In genomic region chr1:62175568-62176179, GRCh38 we compare ENCODE assay signal across 8 cellular contexts. TPM values are rescaled to one million over a fixed set of nuclear protein-coding genes. Genes with fewer than 3 reads are reported as not detected.
DNase-seq lines count a peak whose midpoint lies in the region; ATAC-seq and TF ChIP-seq lines count a peak whose summit lies in the region.

No MANE protein-coding gene starts in this region.

- no peak for TF ChIP-seq POLR2A in gastroesophageal sphincter (IDR thresholded peaks at IDR 0.05)

- intact Hi-C loops in Calu3 (cut with micrococcal nuclease; ENCODE audit: unreplicated experiment) = loop anchor here (1.0 to 2.0 kb wide), 2 partner anchors 232 to 571 kb away; no protein-coding TSS in a partner anchor

- H3K4me1 Mint-ChIP-seq in Calu3 (ENCODE audit: low read depth, unreplicated experiment) = peaks cover 7% of the 10 kb centered on the region

- H3K27me3 ChIP-seq in GM23248 (replicated peaks; ENCODE audit: insufficient read depth) (peaks cover 6% of the 10 kb centered on the region), gastroesophageal sphincter (peaks cover 30% of the 10 kb centered on the region)

- H2AFZ ChIP-seq in GM23248 = no peak overlapping the region

- H3K9me3 Mint-ChIP-seq in Calu3 (ENCODE audit: low read depth, unreplicated experiment) = no peaks in the 10 kb centered on the region

- no peak overlapping the region for H3K9ac ChIP-seq in GM23248

- no peaks in the 10 kb centered on the region for H3K9me2 ChIP-seq in GM23248 (ENCODE audit: insufficient read depth)

- CTCF ChIA-PET in Calu3 (lab: Charles Lee) = interaction anchor here (0.6 to 1.5 kb wide), 7 partner anchors 9 to 262 kb away, joined by 3 to 21 read pairs (median 3); no protein-coding TSS in a partner anchor

- 33 to 39% methylated on average over 9 of the region's 9 CpGs for WGBS in GM23248 (ENCODE audit: low coverage in 1 of 2, low lambda C conversion rate in 2 of 2, missing lambda C conversion rate in 2 of 2), 2 experiments
- WGBS in gastroesophageal sphincter (ENCODE audit: low coverage in 1 of 2), 2 donors = 20 to 53% methylated on average over 5 to 9 of the region's 9 CpGs

- H3K9me3 ChIP-seq in GM23248 (ENCODE audit: low read depth) (no peaks in the 10 kb centered on the region), gastroesophageal sphincter (no peaks in the 10 kb centered on the region)

- H3K4me2 ChIP-seq in GM23248 (ENCODE audit: unreplicated experiment) = no peak overlapping the region

- no peak overlapping the region for H3K27ac Mint-ChIP-seq in Calu3 (ENCODE audit: unreplicated experiment)

- H3K36me3 ChIP-seq in GM23248 (ENCODE audit: low read depth) = no peaks in the 10 kb centered on the region
- H3K36me3 ChIP-seq in gastroesophageal sphincter = no peaks in the 10 kb centered on the region

- ATAC-seq in gastroesophageal sphincter (no peak), HG03095 (IDR thresholded peaks at IDR 0.05; ENCODE audit: unreplicated experiment) (no peak), HG02973 (IDR thresholded peaks at IDR 0.05; ENCODE audit: unreplicated experiment) (no peak)

- H4K20me1 ChIP-seq in GM23248 (ENCODE audit: insufficient read depth) = no peaks in the 10 kb centered on the region

- H3K4me1 ChIP-seq in GM23248 (ENCODE audit: insufficient read depth) (no peaks in the 10 kb centered on the region), gastroesophageal sphincter (no peaks in the 10 kb centered on the region)

- no peak overlapping the region for H3K4me3 ChIP-seq in GM23248
- no peak overlapping the region for H3K4me3 ChIP-seq in gastroesophageal sphincter

- DNase-seq in Calu3 (peak; percentile 40), GM23248 (peak; percentile 71), NCI-H345 treated with DMSO at 0.1 percent for 48 hours (lab: John Stamatoyannopoulos, UW; ENCODE audit: unreplicated experiment) (peak; percentile 47), renal cortical epithelial cell (ENCODE audit: low read depth) (peak; percentile 51)
- peak; percentile 3 for DNase-seq in activated CD8-positive, alpha-beta memory T cell treated with anti-CD3 and anti-CD28 coated beads, Interleukin-2, amount 50 U/mL, for 1 hour (ENCODE audit: extremely low read depth)

- H3K27ac ChIP-seq in GM23248 (no peak overlapping the region), gastroesophageal sphincter (no peak overlapping the region)

- peaks cover 2% of the 10 kb centered on the region for H3K36me3 Mint-ChIP-seq in Calu3 (ENCODE audit: insufficient read depth, unreplicated experiment)

- H3K79me2 ChIP-seq in GM23248 (ENCODE audit: insufficient read depth) = no peaks in the 10 kb centered on the region

- peak; percentile 59 for TF ChIP-seq CTCF in Calu3 (IDR thresholded peaks at IDR 0.05; ENCODE audit: unreplicated experiment)
- TF ChIP-seq CTCF in gastroesophageal sphincter (IDR thresholded peaks at IDR 0.05) = peak; percentile 52 to 77 (median 62)

- BruUV-seq in Calu3 (replicated peaks; lab: Mats Ljungman, UMichigan) = no TSS peak

- in situ Hi-C loops in GM23248 (cut with MboI) = loop anchor here (5.0 to 10.0 kb wide), 2 partner anchors 232 to 579 kb away; no protein-coding TSS in a partner anchor

- no peaks in the 10 kb centered on the region for H3K27me3 Mint-ChIP-seq in Calu3 (ENCODE audit: unreplicated experiment)

- H3K4me3 Mint-ChIP-seq in Calu3 (ENCODE audit: low read depth, unreplicated experiment) = no peak overlapping the region

- no peaks in the 10 kb centered on the region for H3F3A ChIP-seq in GM23248 (ENCODE audit: insufficient read depth)

- TF ChIP-seq EP300 in gastroesophageal sphincter (IDR thresholded peaks at IDR 0.05) = no peak

RNA-seq across cellular contexts. Expression of gene L1TD1, which starts 19.0 kb away (rescaled TPM):
- total RNA-seq in Calu3 (2022) = not detected in 2 replicates
- total RNA-seq in GM23248 (2014; rRNA removed; shearing (Covaris generic)) = 0.11 TPM in 1 of 2 replicates, not detected in the other
- polyA plus RNA-seq in GM23248 (2016; fragmentation: Nextera tagmentation; extraction: Ambion mirVana) = 0.05 and 0.14 TPM in 2 replicates
- under 1 TPM in 1 of 4 donors, not detected in 3; 0.47 TPM for total RNA-seq in gastroesophageal sphincter
- total RNA-seq in renal cortical epithelial cell = under 0.01 TPM in 1 of 2 replicates, not detected in the other

Comparison
In these comparisons a context has a peak if more than half of its experiments do, and no peak if none do; other contexts are left out.
1. DNase-seq: peak in every context shown above with its lines; median percentile 71 in GM23248; 51 in renal cortical epithelial cell; 47 in NCI-H345 treated with DMSO at 0.1 percent for 48 hours; 40 in Calu3; 3 in activated CD8-positive, alpha-beta memory T cell treated with anti-CD3 and anti-CD28 coated beads, Interleukin-2, amount 50 U/mL, for 1 hour.